19 cellular contexts compared by ENCODE assay signal in genomic region chr14:31307618-31308017, GRCh38.
DNase-seq lines count a peak whose midpoint lies in the region; ATAC-seq, FAIRE-seq and TF ChIP-seq lines count a peak whose summit lies in the region.
"Had no signal": no experiment of that assay in that cellular context is flagged by ENCODE, and none has a peak within 500 bp of the region (broad histone marks: within the 10 kb centered on the region; RNA-seq: fewer than 3 reads in every experiment).

No MANE protein-coding gene starts in this region.

- no peak overlapping the region for H3K27ac Mint-ChIP-seq in Calu3 (ENCODE audit: unreplicated experiment)
- H3K27ac Mint-ChIP-seq: B cell; CD8-positive, alpha-beta T cell; H9 had no signal

- no peak for TF ChIP-seq CTCF in Calu3 (IDR thresholded peaks at IDR 0.05; ENCODE audit: unreplicated experiment)

- peaks cover 8% of the 10 kb centered on the region for H3K36me3 Mint-ChIP-seq in Calu3 (ENCODE audit: insufficient read depth, unreplicated experiment)

- H3K4me3 Mint-ChIP-seq in Calu3 (ENCODE audit: low read depth, unreplicated experiment) = no peak overlapping the region
- H3K4me3 Mint-ChIP-seq: B cell; CD8-positive, alpha-beta T cell; H9 had no signal

- ATAC-seq in GM18867 (IDR thresholded peaks at IDR 0.05; ENCODE audit: unreplicated experiment) = peak; percentile 51
- ATAC-seq in GM21786 (IDR thresholded peaks at IDR 0.05; ENCODE audit: unreplicated experiment) = peak; percentile 70
- ATAC-seq in HG02840 (IDR thresholded peaks at IDR 0.05; ENCODE audit: low FRiP score, unreplicated experiment) = no peak
- ATAC-seq: CD8-positive, alpha-beta T cell; K562 had no signal

- intact Hi-C loops in Calu3 (cut with micrococcal nuclease; ENCODE audit: unreplicated experiment) = no loop called here

- no peaks in the 10 kb centered on the region for H3K4me1 Mint-ChIP-seq in Calu3 (ENCODE audit: low read depth, unreplicated experiment)
- H3K4me1 Mint-ChIP-seq: B cell, H9 had no signal

- H3K9me3 Mint-ChIP-seq in Calu3 (ENCODE audit: low read depth, unreplicated experiment) = no peaks in the 10 kb centered on the region
- H3K9me3 Mint-ChIP-seq: CD8-positive, alpha-beta T cell; H9 had no signal

- no peak for DNase-seq in HTR-8/SVneo (ENCODE audit: insufficient read length, low spot score)
- no peak for DNase-seq in Calu3
- no peak for DNase-seq in activated CD4-positive, alpha-beta T cell treated with anti-CD3 and anti-CD28 coated beads, Interleukin-2, amount 50 U/mL, for 1 hour
- DNase-seq in germinal center (ENCODE audit: low spot score) = no peak
- DNase-seq: CD8-positive, alpha-beta T cell; DMS 273 treated with DMSO at 0.1 percent for 48 hours; DMS53; DND-41; EL; H9; IMR-90 had no signal

- peak; percentile 9 for FAIRE-seq in HTR-8/SVneo (lab: Jason Lieb, UNC)
- FAIRE-seq: GM12891, GM18507, H1, K562 had no signal

- CTCF ChIA-PET in Calu3 (lab: Charles Lee) = interaction anchor here (0.7 kb wide), 1 partner anchor 248 kb away, joined by 3 read pairs; no protein-coding TSS in a partner anchor

- H3K27me3 Mint-ChIP-seq in Calu3 (ENCODE audit: unreplicated experiment) = no peaks in the 10 kb centered on the region
- H3K27me3 Mint-ChIP-seq: B cell had no signal

- BruUV-seq in Calu3 (replicated peaks; lab: Mats Ljungman, UMichigan) = no TSS peak
